In genomic region chr15:63990449-63990848, GRCh38 we compare ENCODE assay signal across 24 cellular contexts. TPM values are rescaled to one million over a fixed set of nuclear protein-coding genes. Genes with fewer than 3 reads are reported as not detected.
DNase-seq lines count a peak whose midpoint lies in the region; ATAC-seq and TF ChIP-seq lines count a peak whose summit lies in the region.
"Had no signal": no experiment of that assay in that cellular context is flagged by ENCODE, and none has a peak within 500 bp of the region (broad histone marks: within the 10 kb centered on the region; RNA-seq: fewer than 3 reads in every experiment).

No MANE protein-coding gene starts in this region.

- H3K27ac ChIP-seq in left ventricle myocardium inferior (replicated peaks) (peak overlapping the region; percentile 80), OCI-LY3 (ENCODE audit: low read length) (peak overlapping the region; percentile 65), coronary artery (no peak overlapping the region)
- H3K27ac ChIP-seq: SJSA1, uterus had no signal

- DNase-seq in left ventricle myocardium inferior: no peak
- DNase-seq in Right ventricle myocardium inferior (ENCODE audit: missing footprints): no peak
- DNase-seq in left lobe of liver (ENCODE audit: low spot score): no peak
- no peak for DNase-seq in mucosa of descending colon
- DNase-seq in activated CD4-positive, alpha-beta memory T cell treated with anti-CD3 and anti-CD28 coated beads, Interleukin-2, amount 10 ng/mL, durations not matched to agents 7 days and 5 days: no peak
- no peak for DNase-seq in coronary artery (ENCODE audit: low spot score)
- DNase-seq: ACHN; activated naive CD8-positive, alpha-beta T cell treated with anti-CD3 and anti-CD28 coated beads for 36 hours; CD4-positive, alpha-beta memory T cell; KG1; mesenchymal stem cell; natural killer cell; NCI-H1105; NCI-H2107; NCI-H510A treated with DMSO at 0.1 percent for 48 hours; PC-3; small intestine; stimulated activated CD4-positive, alpha-beta T cell treated with anti-CD3 and anti-CD28 coated beads, Interleukin-4, amount 100 ng/mL, for 1 hour; T-helper 9 cell; uterus had no signal

- peak overlapping the region; percentile 44; the same call in 1 of the 2 replicates for H3K9ac ChIP-seq in OCI-LY3 (ENCODE audit: low read length)

- TF ChIP-seq CTCF in left ventricle myocardium inferior (IDR thresholded peaks at IDR 0.05; ENCODE audit: borderline replicate concordance) (no peak), OCI-LY3 (IDR thresholded peaks at IDR 0.05; ENCODE audit: low read depth, low read length) (no peak), mucosa of descending colon (IDR thresholded peaks at IDR 0.05) (no peak), coronary artery (IDR thresholded peaks at IDR 0.05) (no peak)

- H3K4me3 ChIP-seq in left ventricle myocardium inferior: no peak overlapping the region
- peak overlapping the region; percentile 21; the same call in 1 of the 2 replicates for H3K4me3 ChIP-seq in OCI-LY3 (ENCODE audit: low read length)
- H3K4me3 ChIP-seq in mucosa of descending colon: no peak overlapping the region
- H3K4me3 ChIP-seq in coronary artery: no peak overlapping the region
- H3K4me3 ChIP-seq: SJSA1, uterus had no signal

- peak overlapping the region; percentile 65 for H3K4me2 ChIP-seq in OCI-LY3 (ENCODE audit: low read length)

- H2AFZ ChIP-seq in OCI-LY3 (ENCODE audit: low read depth, low read length): no peak overlapping the region

- peaks cover 17% of the 10 kb centered on the region for H3K4me1 Mint-ChIP-seq in activated CD4-positive, alpha-beta memory T cell treated with anti-CD3 and anti-CD28 coated beads, Interleukin-2, amount 10 ng/mL, durations not matched to agents 7 days and 5 days

- no peaks in the 10 kb centered on the region for H3K9me3 ChIP-seq in left ventricle myocardium inferior (replicated peaks)
- no peaks in the 10 kb centered on the region for H3K9me3 ChIP-seq in OCI-LY3 (ENCODE audit: insufficient read depth, low read length)
- no peaks in the 10 kb centered on the region for H3K9me3 ChIP-seq in mucosa of descending colon
- H3K9me3 ChIP-seq: SJSA1, uterus had no signal

- no peaks in the 10 kb centered on the region for H3K79me2 ChIP-seq in OCI-LY3 (ENCODE audit: low read length)

- CTCF ChIA-PET in activated CD4-positive, alpha-beta memory T cell treated with anti-CD3 and anti-CD28 coated beads, Interleukin-2, amount 10 ng/mL, durations not matched to agents 7 days and 5 days (lab: Charles Lee): no interaction called here

- H3K36me3 Mint-ChIP-seq in activated CD4-positive, alpha-beta memory T cell treated with anti-CD3 and anti-CD28 coated beads, Interleukin-2, amount 10 ng/mL, durations not matched to agents 7 days and 5 days (ENCODE audit: low read depth): no peaks in the 10 kb centered on the region
- H3K36me3 Mint-ChIP-seq: activated naive CD8-positive, alpha-beta T cell treated with anti-CD3 and anti-CD28 coated beads for 36 hours; CD4-positive, alpha-beta memory T cell; natural killer cell had no signal

- POLR2A ChIA-PET in activated CD4-positive, alpha-beta memory T cell treated with anti-CD3 and anti-CD28 coated beads, Interleukin-2, amount 10 ng/mL, durations not matched to agents 7 days and 5 days (lab: Charles Lee): interaction anchor here (0.9 kb wide), 1 partner anchor 20 kb away, joined by 3 read pairs; no protein-coding TSS in a partner anchor

- no peak overlapping the region for H3K27ac Mint-ChIP-seq in activated CD4-positive, alpha-beta memory T cell treated with anti-CD3 and anti-CD28 coated beads, Interleukin-2, amount 10 ng/mL, durations not matched to agents 7 days and 5 days
- H3K27ac Mint-ChIP-seq: activated naive CD8-positive, alpha-beta T cell treated with anti-CD3 and anti-CD28 coated beads for 36 hours had no signal

- H3K4me1 ChIP-seq in left ventricle myocardium inferior (peaks cover 78% of the 10 kb centered on the region), OCI-LY3 (ENCODE audit: low read length) (peaks cover 76% of the 10 kb centered on the region), mucosa of descending colon (ENCODE audit: low read depth) (peaks cover 15% of the 10 kb centered on the region)
- H3K4me1 ChIP-seq: SJSA1, uterus had no signal

- H3K36me3 ChIP-seq in left ventricle myocardium inferior: no peaks in the 10 kb centered on the region
- H3K36me3 ChIP-seq in OCI-LY3 (replicated peaks; ENCODE audit: low read depth, low read length): no peaks in the 10 kb centered on the region
- no peaks in the 10 kb centered on the region for H3K36me3 ChIP-seq in mucosa of descending colon (ENCODE audit: low read depth)
- H3K36me3 ChIP-seq: SJSA1, uterus had no signal

- no peak for ATAC-seq in Right ventricle myocardium inferior
- peak; percentile 15 for ATAC-seq in left lobe of liver
- no peak for ATAC-seq in mucosa of descending colon
- no peak for ATAC-seq in SK-N-SH treated with all-trans-retinoic acid at 6 μM for 48 hours
- ATAC-seq: activated CD4-positive, CD25-positive, alpha-beta regulatory T cell treated with anti-CD3 and anti-CD28 coated beads, Interleukin-2, amount 50 U/mL, for 24 hours; natural killer cell; PC-3 had no signal

- no peak overlapping the region for H3K4me3 Mint-ChIP-seq in activated CD4-positive, alpha-beta memory T cell treated with anti-CD3 and anti-CD28 coated beads, Interleukin-2, amount 10 ng/mL, durations not matched to agents 7 days and 5 days
- H3K4me3 Mint-ChIP-seq: activated naive CD8-positive, alpha-beta T cell treated with anti-CD3 and anti-CD28 coated beads for 36 hours; CD4-positive, alpha-beta memory T cell; natural killer cell had no signal

- H4K20me1 ChIP-seq in OCI-LY3 (ENCODE audit: insufficient read depth, low read length): no peaks in the 10 kb centered on the region

- no peaks in the 10 kb centered on the region for H3K9me3 Mint-ChIP-seq in activated CD4-positive, alpha-beta memory T cell treated with anti-CD3 and anti-CD28 coated beads, Interleukin-2, amount 10 ng/mL, durations not matched to agents 7 days and 5 days
- H3K9me3 Mint-ChIP-seq: activated naive CD8-positive, alpha-beta T cell treated with anti-CD3 and anti-CD28 coated beads for 36 hours; CD4-positive, alpha-beta memory T cell; natural killer cell had no signal

- intact Hi-C loops in left ventricle myocardium inferior (cut with micrococcal nuclease) (no loop called here), Right ventricle myocardium inferior (cut with DNase I) (no loop called here), mucosa of descending colon (cut with DNase I, micrococcal nuclease) (no loop called here)

- no peaks in the 10 kb centered on the region for H3K27me3 Mint-ChIP-seq in activated CD4-positive, alpha-beta memory T cell treated with anti-CD3 and anti-CD28 coated beads, Interleukin-2, amount 10 ng/mL, durations not matched to agents 7 days and 5 days
- H3K27me3 Mint-ChIP-seq: activated naive CD8-positive, alpha-beta T cell treated with anti-CD3 and anti-CD28 coated beads for 36 hours; CD4-positive, alpha-beta memory T cell had no signal

- no peaks in the 10 kb centered on the region for H3K27me3 ChIP-seq in left ventricle myocardium inferior (ENCODE audit: low read depth)
- no peaks in the 10 kb centered on the region for H3K27me3 ChIP-seq in OCI-LY3 (ENCODE audit: low read depth, low read length)
- H3K27me3 ChIP-seq: SJSA1, uterus had no signal

TF ChIP-seq in SK-N-SH treated with all-trans-retinoic acid at 6 μM for 48 hours, 23 proteins besides CTCF, POLR2A, EP300 and RAD21 (continues in another document):
- TF ChIP-seq ARNTL (CRISPR knock-in tag; IDR thresholded peaks at IDR 0.05; ENCODE audit: borderline replicate concordance, low read depth) (no peak), ZNF565 (CRISPR knock-in tag; conservative IDR thresholded peaks at IDR 0.05; ENCODE audit: low read depth) (no peak), PPARA (CRISPR knock-in tag; IDR thresholded peaks at IDR 0.05; ENCODE audit: borderline replicate concordance) (no peak), GLIS3 (CRISPR knock-in tag; IDR thresholded peaks at IDR 0.05) (no peak), ISL1 (CRISPR knock-in tag; IDR thresholded peaks at IDR 0.05) (no peak), ZNF8 (CRISPR knock-in tag; IDR thresholded peaks at IDR 0.05) (no peak), SNAI2 (CRISPR knock-in tag; IDR thresholded peaks at IDR 0.05) (no peak), CREB5 (CRISPR knock-in tag; IDR thresholded peaks at IDR 0.05; ENCODE audit: low read depth) (no peak), ZFP3 (CRISPR knock-in tag; IDR thresholded peaks at IDR 0.05) (no peak), PATZ1 (CRISPR knock-in tag; IDR thresholded peaks at IDR 0.05; ENCODE audit: borderline replicate concordance) (no peak)

RNA-seq across cellular contexts. Expression of gene DAPK2, which starts 55.8 kb away (rescaled TPM):
- total RNA-seq in left ventricle myocardium inferior (39.0 TPM), Right ventricle myocardium inferior (47.9 TPM), left lobe of liver (0.88 TPM), mucosa of descending colon (10 to 100 TPM; 32.0 to 82.0 (median 35.5) TPM)
- 1 to 10 TPM; 3.2 to 3.7 TPM for total RNA-seq in activated CD4-positive, alpha-beta memory T cell treated with anti-CD3 and anti-CD28 coated beads, Interleukin-2, amount 10 ng/mL, durations not matched to agents 7 days and 5 days

Comparison
In these comparisons a context has a peak if more than half of its experiments do, and no peak if none do; other contexts are left out.
1. H3K27ac ChIP-seq: peak in left ventricle myocardium inferior (single experiment) and OCI-LY3 (single experiment); none in coronary artery (0 of 2).